In genomic region chr2:181398000-181398399, GRCh38 we compare ENCODE assay signal across 19 cellular contexts.
"Had no signal": no experiment of that assay in that cellular context is flagged by ENCODE, and none has a peak within 500 bp of the region (broad histone marks: within the 10 kb centered on the region; RNA-seq: fewer than 3 reads in every experiment).

No MANE protein-coding gene starts in this region.

- H3K9me3 ChIP-seq: esophagus squamous epithelium, gastroesophageal sphincter, left ventricle myocardium inferior, lower lobe of right lung, pancreas, tibial artery, upper lobe of left lung, uterus had no signal

- ATAC-seq: gastroesophageal sphincter; lower lobe of right lung; natural killer cell treated with Interleukin-12 subunit alpha and Interleukin-12 subunit beta and Interleukin-15 and Interleukin-18, amount 100 ng/mL, for 72 hours; pancreas; right cardiac atrium; stimulated activated effector memory CD8-positive, alpha-beta T cell treated with anti-CD3 and anti-CD28 coated beads, Interleukin-12 subunit alpha, Interleukin-12 subunit beta, amount 100 ng/mL, for 72 hours had no signal

- H3K27me3 ChIP-seq: esophagus squamous epithelium, gastroesophageal sphincter, pancreas, tibial artery, upper lobe of left lung, uterus had no signal

- DNase-seq: dermis blood vessel endothelial cell; esophagus squamous epithelium; foreskin fibroblast; glutamatergic neuron; immature natural killer cell; left ventricle myocardium inferior; lower lobe of right lung; occipital lobe; pancreas; right cardiac atrium; stimulated activated CD4-positive, alpha-beta T cell treated with anti-CD3 and anti-CD28 coated beads, Interleukin-4, amount 100 ng/mL, for 1 hour; stimulated activated CD8-positive, alpha-beta memory T cell treated with anti-CD3 and anti-CD28 coated beads, Interleukin-4, amount 100 ng/mL, for 48 hours; tibial artery; upper lobe of left lung; uterus had no signal

- FAIRE-seq: keratinocyte, pancreas had no signal

- H3K27ac ChIP-seq: esophagus squamous epithelium, gastroesophageal sphincter, left ventricle myocardium inferior, lower lobe of right lung, pancreas, tibial artery, upper lobe of left lung, uterus had no signal

- H3K4me3 ChIP-seq: esophagus squamous epithelium, gastroesophageal sphincter, left ventricle myocardium inferior, lower lobe of right lung, pancreas, tibial artery, upper lobe of left lung, uterus had no signal

- H3K4me1 ChIP-seq: gastroesophageal sphincter, pancreas, tibial artery, uterus had no signal

- H3K36me3 ChIP-seq: esophagus squamous epithelium, gastroesophageal sphincter, left ventricle myocardium inferior, lower lobe of right lung, pancreas, tibial artery, upper lobe of left lung, uterus had no signal
